In the genomic region with DNA sequence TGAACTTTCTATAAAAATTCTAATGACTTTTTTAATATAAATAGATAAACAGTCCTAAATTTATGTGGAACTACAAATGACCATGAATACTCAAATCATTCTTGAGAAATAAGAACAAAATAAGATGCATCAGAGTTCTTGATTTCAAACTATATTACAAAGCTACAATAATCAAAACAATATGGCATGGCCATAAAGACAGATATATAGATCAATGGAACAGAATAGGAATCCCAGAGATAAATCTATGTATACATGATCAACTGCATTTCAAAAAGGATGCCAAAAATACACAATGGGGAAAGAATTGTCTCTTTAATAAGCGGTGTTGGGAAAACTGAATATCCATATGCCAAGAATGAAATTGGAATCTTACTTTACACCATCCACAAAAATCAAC, we compare ENCODE assay signal across 22 cellular contexts.
"Had no signal": no experiment of that assay in that cellular context is flagged by ENCODE, and none has a peak within 500 bp of the region (broad histone marks: within the 10 kb centered on the region; RNA-seq: fewer than 3 reads in every experiment).

No MANE protein-coding gene starts in this region.

- H3K4me1 ChIP-seq: colonic mucosa, esophagus muscularis mucosa, foreskin keratinocyte, gastroesophageal sphincter, left lung, lower lobe of right lung had no signal

- FAIRE-seq: endothelial cell of umbilical vein, frontal cortex, islet of Langerhans, keratinocyte had no signal

- H3K27ac ChIP-seq: colonic mucosa, dorsolateral prefrontal cortex, esophagus muscularis mucosa, foreskin keratinocyte, gastroesophageal sphincter, heart right ventricle, left lung, lower lobe of right lung had no signal

- H3K9me3 ChIP-seq: colonic mucosa had no signal

- DNase-seq: colonic mucosa; dermis blood vessel endothelial cell; dorsolateral prefrontal cortex; effector CD4-positive, alpha-beta T cell; effector memory CD4-positive, alpha-beta T cell; foreskin keratinocyte; heart right ventricle; hippocampal formation; left cardiac atrium; left lung; left ventricle myocardium superior; lower lobe of right lung; mesenchymal stem cell; mucosa of descending colon; naive B cell; naive thymus-derived CD8-positive, alpha-beta T cell had no signal

- H3K4me3 ChIP-seq: colonic mucosa, dorsolateral prefrontal cortex, esophagus muscularis mucosa, gastroesophageal sphincter, heart right ventricle, left lung, lower lobe of right lung, mucosa of descending colon had no signal

- ATAC-seq: foreskin keratinocyte; gastroesophageal sphincter; heart right ventricle; left cardiac atrium; left lung; left ventricle myocardium superior; lower lobe of right lung; mucosa of descending colon; naive thymus-derived CD8-positive, alpha-beta T cell had no signal

- H3K36me3 ChIP-seq: colonic mucosa, esophagus muscularis mucosa, gastroesophageal sphincter, heart right ventricle, left lung, lower lobe of right lung had no signal
